1 cellular context compared by ENCODE assay signal in the genomic region with DNA sequence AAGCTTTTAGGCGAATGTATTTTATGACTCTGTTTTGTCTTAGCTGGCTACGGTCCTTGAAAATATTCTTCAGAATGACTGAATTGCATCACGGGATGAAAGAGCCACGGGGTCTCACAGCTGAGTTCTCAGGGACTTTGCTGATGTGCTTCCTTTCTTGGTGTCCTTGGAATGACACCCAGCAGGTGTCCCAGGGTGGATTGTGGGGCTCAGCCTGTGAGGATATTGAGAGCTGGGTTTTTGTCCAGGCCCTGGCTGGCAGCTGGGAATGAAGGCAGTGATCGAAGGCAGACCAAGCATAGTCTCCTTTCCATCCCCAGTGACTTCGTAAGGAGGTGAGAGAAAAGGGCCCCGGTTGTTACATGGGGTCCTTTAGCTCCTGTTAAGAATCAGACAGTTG.
TF ChIP-seq lines count a peak whose summit lies in the region.

No MANE protein-coding gene starts in this region.

TF ChIP-seq in GM23338, 12 proteins besides CTCF, POLR2A, EP300 and RAD21 (continued from another document):
- TF ChIP-seq, protein P1, sequence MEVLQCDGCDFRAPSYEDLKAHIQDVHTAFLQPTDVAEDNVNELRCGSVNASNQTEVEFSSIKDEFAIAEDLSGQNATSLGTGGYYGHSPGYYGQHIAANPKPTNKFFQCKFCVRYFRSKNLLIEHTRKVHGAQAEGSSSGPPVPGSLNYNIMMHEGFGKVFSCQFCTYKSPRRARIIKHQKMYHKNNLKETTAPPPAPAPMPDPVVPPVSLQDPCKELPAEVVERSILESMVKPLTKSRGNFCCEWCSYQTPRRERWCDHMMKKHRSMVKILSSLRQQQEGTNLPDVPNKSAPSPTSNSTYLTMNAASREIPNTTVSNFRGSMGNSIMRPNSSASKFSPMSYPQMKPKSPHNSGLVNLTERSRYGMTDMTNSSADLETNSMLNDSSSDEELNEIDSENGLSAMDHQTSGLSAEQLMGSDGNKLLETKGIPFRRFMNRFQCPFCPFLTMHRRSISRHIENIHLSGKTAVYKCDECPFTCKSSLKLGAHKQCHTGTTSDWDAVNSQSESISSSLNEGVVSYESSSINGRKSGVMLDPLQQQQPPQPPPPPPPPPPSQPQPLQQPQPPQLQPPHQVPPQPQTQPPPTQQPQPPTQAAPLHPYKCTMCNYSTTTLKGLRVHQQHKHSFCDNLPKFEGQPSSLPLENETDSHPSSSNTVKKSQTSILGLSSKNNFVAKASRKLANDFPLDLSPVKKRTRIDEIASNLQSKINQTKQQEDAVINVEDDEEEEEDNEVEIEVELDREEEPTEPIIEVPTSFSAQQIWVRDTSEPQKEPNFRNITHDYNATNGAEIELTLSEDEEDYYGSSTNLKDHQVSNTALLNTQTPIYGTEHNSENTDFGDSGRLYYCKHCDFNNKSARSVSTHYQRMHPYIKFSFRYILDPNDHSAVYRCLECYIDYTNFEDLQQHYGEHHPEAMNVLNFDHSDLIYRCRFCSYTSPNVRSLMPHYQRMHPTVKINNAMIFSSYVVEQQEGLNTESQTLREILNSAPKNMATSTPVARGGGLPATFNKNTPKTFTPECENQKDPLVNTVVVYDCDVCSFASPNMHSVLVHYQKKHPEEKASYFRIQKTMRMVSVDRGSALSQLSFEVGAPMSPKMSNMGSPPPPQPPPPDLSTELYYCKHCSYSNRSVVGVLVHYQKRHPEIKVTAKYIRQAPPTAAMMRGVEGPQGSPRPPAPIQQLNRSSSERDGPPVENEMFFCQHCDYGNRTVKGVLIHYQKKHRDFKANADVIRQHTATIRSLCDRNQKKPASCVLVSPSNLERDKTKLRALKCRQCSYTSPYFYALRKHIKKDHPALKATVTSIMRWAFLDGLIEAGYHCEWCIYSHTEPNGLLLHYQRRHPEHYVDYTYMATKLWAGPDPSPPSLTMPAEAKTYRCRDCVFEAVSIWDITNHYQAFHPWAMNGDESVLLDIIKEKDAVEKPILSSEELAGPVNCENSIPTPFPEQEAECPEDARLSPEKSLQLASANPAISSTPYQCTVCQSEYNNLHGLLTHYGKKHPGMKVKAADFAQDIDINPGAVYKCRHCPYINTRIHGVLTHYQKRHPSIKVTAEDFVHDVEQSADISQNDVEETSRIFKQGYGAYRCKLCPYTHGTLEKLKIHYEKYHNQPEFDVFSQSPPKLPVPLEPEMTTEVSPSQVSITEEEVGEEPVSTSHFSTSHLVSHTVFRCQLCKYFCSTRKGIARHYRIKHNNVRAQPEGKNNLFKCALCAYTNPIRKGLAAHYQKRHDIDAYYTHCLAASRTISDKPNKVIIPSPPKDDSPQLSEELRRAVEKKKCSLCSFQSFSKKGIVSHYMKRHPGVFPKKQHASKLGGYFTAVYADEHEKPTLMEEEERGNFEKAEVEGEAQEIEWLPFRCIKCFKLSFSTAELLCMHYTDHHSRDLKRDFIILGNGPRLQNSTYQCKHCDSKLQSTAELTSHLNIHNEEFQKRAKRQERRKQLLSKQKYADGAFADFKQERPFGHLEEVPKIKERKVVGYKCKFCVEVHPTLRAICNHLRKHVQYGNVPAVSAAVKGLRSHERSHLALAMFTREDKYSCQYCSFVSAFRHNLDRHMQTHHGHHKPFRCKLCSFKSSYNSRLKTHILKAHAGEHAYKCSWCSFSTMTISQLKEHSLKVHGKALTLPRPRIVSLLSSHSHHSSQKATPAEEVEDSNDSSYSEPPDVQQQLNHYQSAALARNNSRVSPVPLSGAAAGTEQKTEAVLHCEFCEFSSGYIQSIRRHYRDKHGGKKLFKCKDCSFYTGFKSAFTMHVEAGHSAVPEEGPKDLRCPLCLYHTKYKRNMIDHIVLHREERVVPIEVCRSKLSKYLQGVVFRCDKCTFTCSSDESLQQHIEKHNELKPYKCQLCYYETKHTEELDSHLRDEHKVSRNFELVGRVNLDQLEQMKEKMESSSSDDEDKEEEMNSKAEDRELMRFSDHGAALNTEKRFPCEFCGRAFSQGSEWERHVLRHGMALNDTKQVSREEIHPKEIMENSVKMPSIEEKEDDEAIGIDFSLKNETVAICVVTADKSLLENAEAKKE (CRISPR knock-in tag; IDR thresholded peaks at IDR 0.05) = no peak
TF ChIP-seq in GM23338: peak in this region for 0.
